ENCODE assay signal across 13 cellular contexts in genomic region chr7:43636093-43636492, GRCh38. TPM values are rescaled to one million over a fixed set of nuclear protein-coding genes. Genes with fewer than 3 reads are reported as not detected.
DNase-seq lines count a peak whose midpoint lies in the region; ATAC-seq, FAIRE-seq and TF ChIP-seq lines count a peak whose summit lies in the region.
"Had no signal": no experiment of that assay in that cellular context is flagged by ENCODE, and none has a peak within 500 bp of the region (broad histone marks: within the 10 kb centered on the region; RNA-seq: fewer than 3 reads in every experiment).

No MANE protein-coding gene starts in this region.

- H3K27ac Mint-ChIP-seq in Calu3 (ENCODE audit: unreplicated experiment) = peak overlapping the region; percentile 75
- peak overlapping the region in 6 of 9 donors; percentile 72 to 100 (median 92) for H3K27ac Mint-ChIP-seq in naive thymus-derived CD4-positive, alpha-beta T cell

- no peaks in the 10 kb centered on the region for H3K9me3 Mint-ChIP-seq in Calu3 (ENCODE audit: low read depth, unreplicated experiment)
- H3K9me3 Mint-ChIP-seq in naive thymus-derived CD4-positive, alpha-beta T cell = peaks cover 0 to 2% (median 0%) of the 10 kb centered on the region in 11 donors
- H3K9me3 Mint-ChIP-seq: stimulated activated naive B cell treated with anti-CD40 and anti-IgM and Interleukin-4, amounts not matched to agents 10 μg/mL and 1 μg/mL and 100 μg/mL, for 72 hours had no signal

- no peak overlapping the region for H2AFZ ChIP-seq in mammary epithelial cell (ENCODE audit: low read depth, low read length)

- H3K4me1 ChIP-seq in mammary epithelial cell (ENCODE audit: insufficient read depth, low read length) = peaks cover 56% of the 10 kb centered on the region
- H3K4me1 ChIP-seq in naive thymus-derived CD4-positive, alpha-beta T cell (ENCODE audit: control insufficient read depth in 2 of 2, insufficient read depth in 2 of 2, low read length in 2 of 2) = peaks cover 57 to 89% of the 10 kb centered on the region in 2 donors

- H4K20me1 ChIP-seq in mammary epithelial cell (ENCODE audit: insufficient read depth, low read length) = no peaks in the 10 kb centered on the region

- no peaks in the 10 kb centered on the region for H3K9me3 ChIP-seq in mammary epithelial cell (replicated peaks; ENCODE audit: insufficient read depth, low read length)
- H3K9me3 ChIP-seq in naive thymus-derived CD4-positive, alpha-beta T cell (ENCODE audit: control insufficient read depth in 2 of 3, low read length in 3 of 3) = no peaks in the 10 kb centered on the region
- H3K9me3 ChIP-seq: mucosa of descending colon had no signal

- H3K4me3 ChIP-seq in mammary epithelial cell (replicated peaks in 1 of 3; ENCODE audit: insufficient read depth in 1 of 3, low read depth in 2 of 3, low read length in 3 of 3) = no peak overlapping the region
- no peak overlapping the region for H3K4me3 ChIP-seq in naive thymus-derived CD4-positive, alpha-beta T cell (ENCODE audit: low read length)
- H3K4me3 ChIP-seq: mucosa of descending colon had no signal

- H3K79me2 ChIP-seq in mammary epithelial cell (ENCODE audit: insufficient read depth, low read length) = peaks cover 61% of the 10 kb centered on the region

- peak overlapping the region; percentile 77 for H3K27ac ChIP-seq in mammary epithelial cell (ENCODE audit: insufficient read depth, low read depth, low read length)
- H3K27ac ChIP-seq in naive thymus-derived CD4-positive, alpha-beta T cell (ENCODE audit: low read depth, low read length) = peak overlapping the region; percentile 59

- dilution Hi-C loops in mammary epithelial cell (cut with HindIII; ENCODE audit: low sequenced_read_pairs) = no loop called here

- H3K4me3 Mint-ChIP-seq in Calu3 (ENCODE audit: low read depth, unreplicated experiment) = no peak overlapping the region
- H3K4me3 Mint-ChIP-seq in naive thymus-derived CD4-positive, alpha-beta T cell = peak overlapping the region in 1 of 10 donors; percentile 49
- H3K4me3 Mint-ChIP-seq: stimulated activated naive B cell treated with anti-CD40 and anti-IgM and Interleukin-4, amounts not matched to agents 10 μg/mL and 1 μg/mL and 100 μg/mL, for 72 hours had no signal

- WGBS in mammary epithelial cell (ENCODE audit: low coverage, missing lambda C conversion rate) = 1% methylated on average over 5 of the region's 6 CpGs

- FAIRE-seq in HTR-8/SVneo (lab: Jason Lieb, UNC) = no peak

- BruUV-seq in Calu3 (replicated peaks; lab: Mats Ljungman, UMichigan) = no TSS peak
- BruUV-seq in mammary epithelial cell (replicated peaks; lab: Mats Ljungman, UMichigan) = no TSS peak

- no peak for ATAC-seq in naive thymus-derived CD4-positive, alpha-beta T cell
- no peak for ATAC-seq in HG02938 (IDR thresholded peaks at IDR 0.05; ENCODE audit: unreplicated experiment)
- ATAC-seq: mucosa of descending colon; stimulated activated naive B cell treated with anti-CD40 and anti-IgM and Interleukin-4, amounts not matched to agents 10 μg/mL and 1 μg/mL and 100 μg/mL, for 72 hours had no signal

- CTCF ChIA-PET in Calu3 (lab: Charles Lee) = no interaction called here
- CTCF ChIA-PET in mammary epithelial cell (lab: Charles Lee; ENCODE audit: low non-redundant PET) = no interaction called here
- CTCF ChIA-PET in naive thymus-derived CD4-positive, alpha-beta T cell (lab: Charles Lee) = no interaction called here

- no peak for TF ChIP-seq CTCF in Calu3 (IDR thresholded peaks at IDR 0.05; ENCODE audit: unreplicated experiment)
- TF ChIP-seq CTCF in mammary epithelial cell (conservative IDR thresholded peaks at IDR 0.05 in 1 of 2, IDR thresholded peaks at IDR 0.05 in 1 of 2; ENCODE audit: extremely low read depth in 1 of 2, insufficient read depth in 1 of 2, low read depth in 1 of 2, low read length in 2 of 2) = no peak

- peaks cover 31% of the 10 kb centered on the region for H3K36me3 ChIP-seq in mammary epithelial cell (ENCODE audit: insufficient read depth, low read length)
- peaks cover 0 to 29% (median 29%) of the 10 kb centered on the region in 3 experiments for H3K36me3 ChIP-seq in naive thymus-derived CD4-positive, alpha-beta T cell (ENCODE audit: control insufficient read depth in 2 of 3, insufficient read depth in 3 of 3, low read length in 3 of 3)

- no peaks in the 10 kb centered on the region for H3K27me3 Mint-ChIP-seq in Calu3 (ENCODE audit: unreplicated experiment)
- no peaks in the 10 kb centered on the region for H3K27me3 Mint-ChIP-seq in naive thymus-derived CD4-positive, alpha-beta T cell
- H3K27me3 Mint-ChIP-seq: activated naive CD4-positive, alpha-beta T cell treated with anti-CD3 and anti-CD28 coated beads, Interleukin-2, amount 50 U/mL, for 24 hours; stimulated activated naive B cell treated with anti-CD40 and anti-IgM and Interleukin-4, amounts not matched to agents 10 μg/mL and 1 μg/mL and 100 μg/mL, for 72 hours had no signal

- intact Hi-C loops in Calu3 (cut with micrococcal nuclease; ENCODE audit: unreplicated experiment) (no loop called here), mammary epithelial cell (cut with micrococcal nuclease) (loop anchor here (2.0 kb wide), 1 partner anchor 65 kb away; no protein-coding TSS in a partner anchor)
- intact Hi-C loops in naive thymus-derived CD4-positive, alpha-beta T cell (cut with micrococcal nuclease) = loop anchor here (2.0 kb wide), 2 partner anchors 13 to 15 kb away; no protein-coding TSS in a partner anchor

- in situ Hi-C loops in mammary epithelial cell (cut with MboI; ENCODE audit: low sequenced_read_pairs in 2 of 2) = no loop called here

- POLR2A ChIA-PET in naive thymus-derived CD4-positive, alpha-beta T cell (lab: Charles Lee) = interaction anchor here (1.1 to 15.9 kb wide), 4 partner anchors 9 to 53 kb away, joined by 3 to 210 read pairs (median 4); partner anchors contain the start of gene STK17A

- peak overlapping the region; percentile 59 for H3K4me2 ChIP-seq in mammary epithelial cell (ENCODE audit: insufficient read depth, low read depth, low read length)

- DNase-seq in Calu3 (no peak), M059J (ENCODE audit: low read depth) (peak; percentile 77), mammary epithelial cell (peak; percentile 91), HTR-8/SVneo (ENCODE audit: insufficient read length, low spot score) (no peak), mesenteric fat pad (ENCODE audit: low spot score) (no peak), midbrain (lab: John Stamatoyannopoulos, UW) (no peak)
- DNase-seq in naive thymus-derived CD4-positive, alpha-beta T cell = no peak
- DNase-seq: foreskin melanocyte; mucosa of descending colon; NCI-H524 treated with DMSO at 0.1 percent for 48 hours; stimulated activated naive B cell treated with anti-CD40 and anti-IgM and Interleukin-4, amounts not matched to agents 10 μg/mL and 1 μg/mL and 100 μg/mL, for 72 hours had no signal

- peaks cover 77% of the 10 kb centered on the region for H3K36me3 Mint-ChIP-seq in Calu3 (ENCODE audit: insufficient read depth, unreplicated experiment)
- H3K36me3 Mint-ChIP-seq in naive thymus-derived CD4-positive, alpha-beta T cell = peaks cover 19 to 67% (median 54%) of the 10 kb centered on the region in 5 donors

- H3K9ac ChIP-seq in mammary epithelial cell (ENCODE audit: insufficient read depth, low read length) = no peak overlapping the region

- H3K27me3 ChIP-seq in mammary epithelial cell (ENCODE audit: insufficient read depth, low read length) = no peaks in the 10 kb centered on the region
- no peaks in the 10 kb centered on the region for H3K27me3 ChIP-seq in naive thymus-derived CD4-positive, alpha-beta T cell (ENCODE audit: control insufficient read depth in 2 of 2, insufficient read depth in 2 of 2, low read length in 2 of 2)

- peaks cover 27% of the 10 kb centered on the region for H3K4me1 Mint-ChIP-seq in Calu3 (ENCODE audit: low read depth, unreplicated experiment)
- peaks cover 44 to 99% (median 95%) of the 10 kb centered on the region in 7 donors for H3K4me1 Mint-ChIP-seq in naive thymus-derived CD4-positive, alpha-beta T cell

RNA-seq across cellular contexts. Expression of gene STK17A, which starts 53.2 kb away (rescaled TPM):
- total RNA-seq in Calu3 (2022) (35.9 and 53.5 TPM in 2 replicates), mammary epithelial cell (100 to 1,000 TPM; 109 to 140 TPM), mesenteric fat pad (29.4 TPM)
- total RNA-seq in M059J (2014; rRNA removed; shearing (Covaris generic)) = 109 and 141 TPM in 2 replicates
- polyA plus RNA-seq in mammary epithelial cell = 40.9 TPM
- 27.2 TPM for polyA minus RNA-seq in mammary epithelial cell
- total RNA-seq in naive thymus-derived CD4-positive, alpha-beta T cell = 100 to 1,000 TPM in 2 of 5 experiments, 10 to 100 TPM in 3; 71.3 to 132 (median 95.8) TPM
- 100 to 1,000 TPM; 199 to 292 TPM for polyA plus RNA-seq in naive thymus-derived CD4-positive, alpha-beta T cell

Comparison
In these comparisons a context has a peak if more than half of its experiments do, and no peak if none do; other contexts are left out.
1. DNase-seq: peak in M059J (single experiment) and mammary epithelial cell (single experiment); none in Calu3 (single experiment), naive thymus-derived CD4-positive, alpha-beta T cell (0 of 9), HTR-8/SVneo (single experiment), mesenteric fat pad (single experiment) and midbrain (single experiment).